Comparison of ENCODE assay signal across 17 cellular contexts in genomic region chr1:95321516-95321915, GRCh38.
"Had no signal": no experiment of that assay in that cellular context is flagged by ENCODE, and none has a peak within 500 bp of the region (broad histone marks: within the 10 kb centered on the region; RNA-seq: fewer than 3 reads in every experiment).

No MANE protein-coding gene starts in this region.

- H3K27me3 Mint-ChIP-seq: activated CD4-positive, alpha-beta T cell treated with anti-CD3 and anti-CD28 coated beads, Interleukin-2, amount 10 ng/mL, durations not matched to agents 7 days and 5 days; dendritic cell treated with granulocyte-macrophage colony-stimulating factor and Interleukin-4, amounts not matched to agents 40 ng/mL and 50 ng/mL, for 4 days had no signal

- H3K36me3 Mint-ChIP-seq: activated naive CD8-positive, alpha-beta T cell treated with anti-CD3 and anti-CD28 coated beads for 36 hours; naive B cell had no signal

- H3K4me1 Mint-ChIP-seq: activated CD4-positive, alpha-beta T cell treated with anti-CD3 and anti-CD28 coated beads, Interleukin-2, amount 10 ng/mL, durations not matched to agents 7 days and 5 days; activated naive CD8-positive, alpha-beta T cell treated with anti-CD3 and anti-CD28 coated beads for 36 hours; naive B cell had no signal

- H3K9me3 ChIP-seq: gastrocnemius medialis, heart right ventricle, lower lobe of right lung, right atrium auricular region, transverse colon had no signal

- H3K36me3 ChIP-seq: gastrocnemius medialis, heart right ventricle, lower lobe of right lung, right atrium auricular region, transverse colon had no signal

- ATAC-seq: effector memory CD8-positive, alpha-beta T cell; gastrocnemius medialis; heart right ventricle; left cardiac atrium; lower lobe of right lung had no signal

- H3K27me3 ChIP-seq: gastrocnemius medialis, right atrium auricular region, transverse colon had no signal

- H3K4me1 ChIP-seq: gastrocnemius medialis, heart right ventricle, lower lobe of right lung, right atrium auricular region, transverse colon had no signal

- H3K27ac ChIP-seq: epithelial cell of prostate, gastrocnemius medialis, heart right ventricle, lower lobe of right lung, right atrium auricular region, transverse colon had no signal

- H3K27ac Mint-ChIP-seq: activated CD4-positive, alpha-beta T cell treated with anti-CD3 and anti-CD28 coated beads, Interleukin-2, amount 10 ng/mL, durations not matched to agents 7 days and 5 days; activated naive CD8-positive, alpha-beta T cell treated with anti-CD3 and anti-CD28 coated beads for 36 hours; activated T-helper 1 cell treated with anti-CD3 and anti-CD28 coated beads, Interleukin-12 subunit alpha, Interleukin-12 subunit beta, Interleukin-2, Interleukin-4 antibody, amounts not matched to agents 30 ng/mL and 10 ng/mL and 1 ng/mL, durations not matched to agents 14 hours and 24 hours and 36 hours; dendritic cell treated with granulocyte-macrophage colony-stimulating factor and Interleukin-4, amounts not matched to agents 40 ng/mL and 50 ng/mL, for 4 days; effector memory CD8-positive, alpha-beta T cell; naive B cell had no signal

- H3K9me3 Mint-ChIP-seq: activated CD4-positive, alpha-beta T cell treated with anti-CD3 and anti-CD28 coated beads, Interleukin-2, amount 10 ng/mL, durations not matched to agents 7 days and 5 days; activated naive CD8-positive, alpha-beta T cell treated with anti-CD3 and anti-CD28 coated beads for 36 hours; activated T-helper 1 cell treated with anti-CD3 and anti-CD28 coated beads, Interleukin-12 subunit alpha, Interleukin-12 subunit beta, Interleukin-2, Interleukin-4 antibody, amounts not matched to agents 30 ng/mL and 10 ng/mL and 1 ng/mL, durations not matched to agents 14 hours and 24 hours and 36 hours; dendritic cell treated with granulocyte-macrophage colony-stimulating factor and Interleukin-4, amounts not matched to agents 40 ng/mL and 50 ng/mL, for 4 days had no signal

- H3K4me3 Mint-ChIP-seq: activated CD4-positive, alpha-beta T cell treated with anti-CD3 and anti-CD28 coated beads, Interleukin-2, amount 10 ng/mL, durations not matched to agents 7 days and 5 days; activated naive CD8-positive, alpha-beta T cell treated with anti-CD3 and anti-CD28 coated beads for 36 hours; activated T-helper 1 cell treated with anti-CD3 and anti-CD28 coated beads, Interleukin-12 subunit alpha, Interleukin-12 subunit beta, Interleukin-2, Interleukin-4 antibody, amounts not matched to agents 30 ng/mL and 10 ng/mL and 1 ng/mL, durations not matched to agents 14 hours and 24 hours and 36 hours; dendritic cell treated with granulocyte-macrophage colony-stimulating factor and Interleukin-4, amounts not matched to agents 40 ng/mL and 50 ng/mL, for 4 days; effector memory CD8-positive, alpha-beta T cell; naive B cell had no signal

- H3K4me3 ChIP-seq: gastrocnemius medialis, heart right ventricle, lower lobe of right lung, right atrium auricular region, transverse colon had no signal

- DNase-seq: activated CD4-positive, alpha-beta T cell treated with anti-CD3 and anti-CD28 coated beads, Interleukin-2, amount 10 ng/mL, durations not matched to agents 7 days and 5 days; activated naive CD8-positive, alpha-beta T cell treated with anti-CD3 and anti-CD28 coated beads for 36 hours; cerebellar nuclear complex; effector memory CD8-positive, alpha-beta T cell; gastrocnemius medialis; heart right ventricle; left cardiac atrium; lower lobe of right lung; naive B cell; posterior cingulate gyrus; stimulated activated CD4-positive, alpha-beta T cell treated with anti-CD3 and anti-CD28 coated beads, Interleukin-2, amount 100 ng/mL, for 48 hours; stimulated activated naive CD4-positive, alpha-beta T cell; transverse colon had no signal
